Comparison of ENCODE assay signal across 4 cellular contexts in genomic region chr3:183689621-183690020, GRCh38. TPM values are rescaled to one million over a fixed set of nuclear protein-coding genes. Genes with fewer than 3 reads are reported as not detected.
DNase-seq lines count a peak whose midpoint lies in the region; ATAC-seq, FAIRE-seq and TF ChIP-seq lines count a peak whose summit lies in the region.
"Not testable (repeated sequence)": the region's sequence is repeated elsewhere in the genome, so short reads cannot be mapped to it uniquely, and the experiment has no call there.

No MANE protein-coding gene starts in this region.

- CTCF ChIA-PET in AG04450 (lab: Charles Lee); HepG2 (lab: Yijun Ruan, JAX; ENCODE audit: low intra/inter-chr PET ratio, low total read pairs): not testable (repeated sequence)

- H3K79me2 ChIP-seq in HepG2 (ENCODE audit: insufficient read depth, low read length), result not testable (repeated sequence)

- not testable (repeated sequence) for FAIRE-seq in HepG2 (lab: Jason Lieb, UNC)

- H3K4me1 ChIP-seq in HepG2 (ENCODE audit: insufficient read depth, low read length), result peaks cover 14% of the 10 kb centered on the region

- H2AFZ ChIP-seq in HepG2 (ENCODE audit: low read length), result not testable (repeated sequence)

- not testable (repeated sequence) for H3K27me3 ChIP-seq in AG04450 (ENCODE audit: control insufficient read depth, insufficient read depth, low read length); HepG2 (ENCODE audit: control insufficient read depth in 1 of 2, insufficient read depth in 2 of 2, low read length in 2 of 2)

- not testable (repeated sequence) for TF ChIP-seq EP300 in HepG2 (IDR thresholded peaks at IDR 0.05; ENCODE audit: low read depth in 2 of 2, low read length in 2 of 2); HepG2 (CRISPR knock-in tag; IDR thresholded peaks at IDR 0.05; ENCODE audit: borderline replicate concordance)

- H3K27ac ChIP-seq in AG04450 (ENCODE audit: low read depth, low read length), result peak overlapping the region; percentile 31
- H3K27ac ChIP-seq in C4-2B, result peak overlapping the region; percentile 13
- peak overlapping the region; percentile 41 for H3K27ac ChIP-seq in VCaP
- not testable (repeated sequence) for H3K27ac ChIP-seq in HepG2 (ENCODE audit: extremely low read length, insufficient read depth, low read length)

- not testable (repeated sequence) for DNase-seq in AG04450 (ENCODE audit: low read depth, low spot score); HepG2 (ENCODE audit: low spot score)

- POLR2A ChIA-PET in AG04450 (lab: Yijun Ruan, JAX), result not testable (repeated sequence)
- POLR2A ChIA-PET in HepG2 (lab: Yijun Ruan, JAX), result interaction anchor here (0.6 kb wide), 1 partner anchor 8 kb away, joined by 3 read pairs; the partner anchor contains the start of gene YEATS2

- H3K9ac ChIP-seq in HepG2 (ENCODE audit: insufficient read depth, low read depth, low read length), result not testable (repeated sequence)

- intact Hi-C loops in HepG2 (cut with micrococcal nuclease; ENCODE audit: unreplicated experiment), result not testable (repeated sequence)

- H3K4me2 ChIP-seq in HepG2 (ENCODE audit: low read depth, low read length), result not testable (repeated sequence)

- TF ChIP-seq CTCF in AG04450 (IDR thresholded peaks at IDR 0.05; ENCODE audit: low read depth, low read length); C4-2B (conservative IDR thresholded peaks at IDR 0.05); VCaP (conservative IDR thresholded peaks at IDR 0.05); HepG2 (CRISPR knock-in tag; IDR thresholded peaks at IDR 0.05): not testable (repeated sequence)

- in situ Hi-C loops in HepG2 (cut with HindIII; ENCODE audit: extremely low pct_ligation_motif_present, low pct_unique_long_range_greater_than_20kb), result not testable (repeated sequence)

- WGBS in HepG2 (ENCODE audit: low lambda C conversion rate), result 64% methylated on average over 5 of the region's 5 CpGs

- not testable (repeated sequence) for ATAC-seq in HepG2

- BruUV-seq in HepG2 (replicated peaks; lab: Mats Ljungman, UMichigan), result not testable (repeated sequence)

- not testable (repeated sequence) for H3K9me3 ChIP-seq in AG04450 (ENCODE audit: control insufficient read depth, insufficient read depth, low read length); HepG2 (ENCODE audit: low read length)

- TF ChIP-seq POLR2A in HepG2 (IDR thresholded peaks at IDR 0.05; ENCODE audit: insufficient read depth in 1 of 2, low read depth in 2 of 2, low read length in 2 of 2), result not testable (repeated sequence)

- H4K20me1 ChIP-seq in HepG2 (ENCODE audit: insufficient read depth, low read length), result not testable (repeated sequence)

- not testable (repeated sequence) for H3K36me3 ChIP-seq in HepG2 (replicated peaks in 1 of 2; ENCODE audit: control insufficient read depth in 1 of 2, insufficient read depth in 2 of 2, low read length in 2 of 2)

- not testable (repeated sequence) for H3K4me3 ChIP-seq in AG04450 (ENCODE audit: low read depth, low read length); HepG2 (replicated peaks in 1 of 3; ENCODE audit: insufficient read depth in 1 of 3, low read depth in 2 of 3, low read length in 3 of 3)

- TF ChIP-seq RAD21 in HepG2 (CRISPR knock-in tag; IDR thresholded peaks at IDR 0.05), result not testable (repeated sequence)

TF ChIP-seq in HepG2, 621 proteins besides CTCF, POLR2A, EP300 and RAD21:
- TF ChIP-seq ZNF460 (CRISPR knock-in tag; IDR thresholded peaks at IDR 0.05; ENCODE audit: borderline replicate concordance), result peak; percentile 60; the same call in 1 of the 2 replicates
- 0 out of 2 replicates have a peak, but pooled peaks have one; percentile 61 for TF ChIP-seq ZNF121 (CRISPR knock-in tag; IDR thresholded peaks at IDR 0.05)

RNA-seq across cellular contexts. Expression of gene YEATS2, which starts 8.0 kb away (rescaled TPM):
- polyA plus RNA-seq in AG04450 (2011; rRNA removed) (34.8 and 38.3 TPM in 2 replicates), HepG2 (2011; rRNA removed) (28.4 and 33.7 TPM in 2 replicates)
- polyA minus RNA-seq in AG04450 (2011; rRNA and poly(A)+ RNA removed), result 47.3 and 54.2 TPM in 2 replicates
- total RNA-seq in HepG2 (2016; rRNA removed; fragmentation: Illumina TruSeq; extraction: Trizol), result 16.0 and 18.6 TPM in 2 replicates
- 19.5 and 20.6 TPM in 2 replicates for total RNA-seq in HepG2 (2016; cell fraction: cytosol; rRNA removed; fragmentation: Illumina TruSeq; extraction: Trizol; ENCODE audit: low read depth)
- total RNA-seq in HepG2 (2016; cell fraction: insoluble cytoplasmic fraction; rRNA removed; fragmentation: Illumina TruSeq; extraction: Trizol), result 15.9 and 18.0 TPM in 2 replicates
- 14.2 and 15.9 TPM in 2 replicates for total RNA-seq in HepG2 (2016; cell fraction: membrane; rRNA removed; fragmentation: Illumina TruSeq; extraction: Trizol)
- 19.0 and 21.4 TPM in 2 replicates for total RNA-seq in HepG2 (2016; cell fraction: nucleus; rRNA removed; fragmentation: Illumina TruSeq; extraction: Trizol)
- polyA plus RNA-seq in HepG2 (2011; cell fraction: cytosol; rRNA removed), result 21.7 and 23.4 TPM in 2 replicates
- polyA plus RNA-seq in HepG2 (2011; cell fraction: nucleus; rRNA removed), result 31.5 and 34.8 TPM in 2 replicates
- 21.3 and 23.8 TPM in 2 replicates for polyA plus RNA-seq in HepG2 (2012)
- polyA plus RNA-seq in HepG2 (2016; cell fraction: cytosol; fragmentation: Illumina TruSeq; extraction: Trizol; ENCODE audit: low read depth), result 1.2 and 1.4 TPM in 2 replicates
- polyA plus RNA-seq in HepG2 (2016; cell fraction: insoluble cytoplasmic fraction; fragmentation: Illumina TruSeq; extraction: Trizol; ENCODE audit: low read depth), result 11.5 and 14.0 TPM in 2 replicates
- 3.2 and 3.9 TPM in 2 replicates for polyA plus RNA-seq in HepG2 (2016; cell fraction: membrane; fragmentation: Illumina TruSeq; extraction: Trizol; ENCODE audit: low read depth)
- 26.1 and 26.4 TPM in 2 replicates for polyA plus RNA-seq in HepG2 (2016; cell fraction: nucleus; fragmentation: Illumina TruSeq; extraction: Trizol; ENCODE audit: insufficient read depth, low read depth)
- 36.6 and 46.9 TPM in 2 replicates for polyA minus RNA-seq in HepG2 (2011; rRNA and poly(A)+ RNA removed; ENCODE audit: low replicate concordance)
- 24.4 and 26.9 TPM in 2 replicates for polyA minus RNA-seq in HepG2 (2011; cell fraction: cytosol; rRNA and poly(A)+ RNA removed)
- 48.4 and 51.5 TPM in 2 replicates for polyA minus RNA-seq in HepG2 (2011; cell fraction: nucleus; rRNA and poly(A)+ RNA removed)

RNA-seq across cellular contexts. Expression of gene KLHL24, which starts 54.2 kb away (rescaled TPM):
- polyA plus RNA-seq in AG04450 (2011; rRNA removed) (26.4 and 33.6 TPM in 2 replicates), HepG2 (2011; rRNA removed) (10.6 and 15.7 TPM in 2 replicates)
- 45.5 and 83.9 TPM in 2 replicates for polyA minus RNA-seq in AG04450 (2011; rRNA and poly(A)+ RNA removed)
- 6.9 and 9.7 TPM in 2 replicates for total RNA-seq in HepG2 (2016; rRNA removed; fragmentation: Illumina TruSeq; extraction: Trizol)
- 11.6 and 15.1 TPM in 2 replicates for total RNA-seq in HepG2 (2016; cell fraction: cytosol; rRNA removed; fragmentation: Illumina TruSeq; extraction: Trizol; ENCODE audit: low read depth)
- total RNA-seq in HepG2 (2016; cell fraction: insoluble cytoplasmic fraction; rRNA removed; fragmentation: Illumina TruSeq; extraction: Trizol), result 8.5 and 8.6 TPM in 2 replicates
- total RNA-seq in HepG2 (2016; cell fraction: membrane; rRNA removed; fragmentation: Illumina TruSeq; extraction: Trizol), result 9.2 and 10.3 TPM in 2 replicates
- total RNA-seq in HepG2 (2016; cell fraction: nucleus; rRNA removed; fragmentation: Illumina TruSeq; extraction: Trizol), result 5.4 and 6.2 TPM in 2 replicates
- 8.3 and 9.8 TPM in 2 replicates for polyA plus RNA-seq in HepG2 (2011; cell fraction: cytosol; rRNA removed)
- polyA plus RNA-seq in HepG2 (2011; cell fraction: nucleus; rRNA removed), result 9.9 and 12.1 TPM in 2 replicates
- 13.0 and 13.1 TPM in 2 replicates for polyA plus RNA-seq in HepG2 (2012)
- polyA plus RNA-seq in HepG2 (2016; cell fraction: cytosol; fragmentation: Illumina TruSeq; extraction: Trizol; ENCODE audit: low read depth), result 0.10 and 0.40 TPM in 2 replicates
- polyA plus RNA-seq in HepG2 (2016; cell fraction: insoluble cytoplasmic fraction; fragmentation: Illumina TruSeq; extraction: Trizol; ENCODE audit: low read depth), result 2.8 and 3.4 TPM in 2 replicates
- 0.24 and 0.30 TPM in 2 replicates for polyA plus RNA-seq in HepG2 (2016; cell fraction: membrane; fragmentation: Illumina TruSeq; extraction: Trizol; ENCODE audit: low read depth)
- 3.4 and 3.9 TPM in 2 replicates for polyA plus RNA-seq in HepG2 (2016; cell fraction: nucleus; fragmentation: Illumina TruSeq; extraction: Trizol; ENCODE audit: insufficient read depth, low read depth)
- polyA minus RNA-seq in HepG2 (2011; rRNA and poly(A)+ RNA removed; ENCODE audit: low replicate concordance), result 23.4 and 23.9 TPM in 2 replicates
- 43.8 and 44.7 TPM in 2 replicates for polyA minus RNA-seq in HepG2 (2011; cell fraction: cytosol; rRNA and poly(A)+ RNA removed)
- 41.3 and 48.2 TPM in 2 replicates for polyA minus RNA-seq in HepG2 (2011; cell fraction: nucleus; rRNA and poly(A)+ RNA removed)
